ENCODE assay signal across 16 cellular contexts in genomic region chr12:105704788-105705187, GRCh38.
"Had no signal": no experiment of that assay in that cellular context is flagged by ENCODE, and none has a peak within 500 bp of the region (broad histone marks: within the 10 kb centered on the region; RNA-seq: fewer than 3 reads in every experiment).

No MANE protein-coding gene starts in this region.

- H3K9me3 ChIP-seq: esophagus squamous epithelium, neutrophil, thoracic aorta, uterus had no signal

- DNase-seq: activated CD4-positive, alpha-beta T cell treated with anti-CD3 and anti-CD28 coated beads, Interleukin-2, amount 50 U/mL, for 1 hour; activated naive CD8-positive, alpha-beta T cell treated with anti-CD3 and anti-CD28 coated beads for 36 hours; amygdala; cortex of kidney; effector CD4-positive, alpha-beta T cell; esophagus squamous epithelium; hippocampal formation; kidney; naive B cell; stimulated activated CD4-positive, alpha-beta T cell treated with anti-CD3 and anti-CD28 coated beads, Interleukin-1b, Interleukin-23, amount 100 ng/mL, for 48 hours; T-helper 9 cell; uterus had no signal

- H2AFZ ChIP-seq: parathyroid adenoma had no signal

- H3K4me3 ChIP-seq: esophagus squamous epithelium, lung, thoracic aorta, uterus had no signal

- H3K9ac ChIP-seq: parathyroid adenoma had no signal

- H3K27ac ChIP-seq: esophagus squamous epithelium, neutrophil, parathyroid adenoma had no signal

- H3K36me3 ChIP-seq: esophagus squamous epithelium, neutrophil, thoracic aorta, uterus had no signal

- H3K79me2 ChIP-seq: parathyroid adenoma had no signal

- H3K27me3 ChIP-seq: esophagus squamous epithelium, neutrophil, uterus had no signal

- H3K4me1 ChIP-seq: uterus had no signal
